In genomic region chr2:191866675-191867506, GRCh38 we compare ENCODE assay signal across 8 cellular contexts. TPM values are rescaled to one million over a fixed set of nuclear protein-coding genes. Genes with fewer than 3 reads are reported as not detected.
A peak's percentile ranks its signal among the peaks of the same experiment; 100 is the strongest.
DNase-seq lines count a peak whose midpoint lies in the region; ATAC-seq and TF ChIP-seq lines count a peak whose summit lies in the region.

No MANE protein-coding gene starts in this region.

- H3K9ac ChIP-seq in SK-N-SH, result peak overlapping the region; percentile 16; the same call in 1 of the 2 replicates

- peak; percentile 92 for DNase-seq in COLO829 (ENCODE audit: low spot score)
- DNase-seq in SK-N-SH, result no peak
- DNase-seq in fibroblast of villous mesenchyme (ENCODE audit: low read depth), result peak; percentile 95
- peak; percentile 43 for DNase-seq in pons (ENCODE audit: low spot score)
- no peak for DNase-seq in AML-193 (lab: John Stamatoyannopoulos, UW)
- DNase-seq in T-helper 2 cell treated with Interferon-gamma antibody and Interleukin-4, amounts not matched to agents 5 μg/mL and 100 μg/mL, for 36 hours (ENCODE audit: low spot score), result no peak
- DNase-seq in activated gamma-delta T cell treated with Interleukin-2 at 50 U/mL for 16 hours, result no peak

- no peak overlapping the region for H3K4me3 Mint-ChIP-seq in T-helper 2 cell treated with Interferon-gamma antibody and Interleukin-4, amounts not matched to agents 5 μg/mL and 100 μg/mL, for 36 hours

- H3K27ac Mint-ChIP-seq in T-helper 2 cell treated with Interferon-gamma antibody and Interleukin-4, amounts not matched to agents 5 μg/mL and 100 μg/mL, for 36 hours, result no peak overlapping the region

- peak overlapping the region; percentile 64; the same call in 1 of the 2 replicates for H2AFZ ChIP-seq in SK-N-SH (ENCODE audit: low read depth)

- no peaks in the 10 kb centered on the region for H3K36me3 Mint-ChIP-seq in T-helper 2 cell treated with Interferon-gamma antibody and Interleukin-4, amounts not matched to agents 5 μg/mL and 100 μg/mL, for 36 hours (ENCODE audit: low read depth)

- peaks cover 0 to 17% of the 10 kb centered on the region in 2 experiments; a peak in 2 of 4 replicates for H3K4me1 ChIP-seq in SK-N-SH (ENCODE audit: control insufficient read depth in 1 of 2, insufficient read depth in 2 of 2, low read depth in 1 of 2, low read length in 1 of 2)

- CTCF ChIA-PET in SK-N-SH (lab: Yijun Ruan, JAX), result interaction anchor here (1.0 kb wide), 1 partner anchor 296 kb away, joined by 4 read pairs; no protein-coding TSS in a partner anchor

- H3K9me3 Mint-ChIP-seq in T-helper 2 cell treated with Interferon-gamma antibody and Interleukin-4, amounts not matched to agents 5 μg/mL and 100 μg/mL, for 36 hours, result no peaks in the 10 kb centered on the region

- no peaks in the 10 kb centered on the region for H3K79me2 ChIP-seq in SK-N-SH (ENCODE audit: insufficient read depth)

- WGBS in SK-N-SH (ENCODE audit: low lambda C conversion rate), result 33% methylated on average over 7 of the region's 7 CpGs

- peak; percentile 54 to 90 for TF ChIP-seq EP300 in SK-N-SH (IDR thresholded peaks at IDR 0.05; ENCODE audit: borderline replicate concordance in 1 of 2, low read depth in 1 of 2, low read length in 1 of 2)

- peaks cover 5% of the 10 kb centered on the region for H3K27me3 Mint-ChIP-seq in T-helper 2 cell treated with Interferon-gamma antibody and Interleukin-4, amounts not matched to agents 5 μg/mL and 100 μg/mL, for 36 hours (ENCODE audit: low read depth)

- H3K4me3 ChIP-seq in SK-N-SH (ENCODE audit: low read depth in 2 of 2, low read length in 1 of 2), result no peak overlapping the region
- no peak overlapping the region for H3K4me3 ChIP-seq in fibroblast of villous mesenchyme (ENCODE audit: low read depth, low read length)

- no peaks in the 10 kb centered on the region for H4K20me1 ChIP-seq in SK-N-SH (ENCODE audit: insufficient read depth)

- H3F3A ChIP-seq in SK-N-SH (replicated peaks; ENCODE audit: insufficient read depth), result peaks cover 8% of the 10 kb centered on the region

- no peak for ATAC-seq in HG03571 (IDR thresholded peaks at IDR 0.05; ENCODE audit: unreplicated experiment)

- peak overlapping the region; percentile 34; the same call in 1 of the 2 replicates for H3K4me2 ChIP-seq in SK-N-SH

- H3K9me3 ChIP-seq in SK-N-SH, result no peaks in the 10 kb centered on the region

- TF ChIP-seq CTCF in SK-N-SH (IDR thresholded peaks at IDR 0.05), result no peak
- TF ChIP-seq CTCF in fibroblast of villous mesenchyme (IDR thresholded peaks at IDR 0.05; ENCODE audit: insufficient read depth, low read depth, low read length), result no peak

- H3K9me2 ChIP-seq in SK-N-SH, result no peaks in the 10 kb centered on the region

- peak overlapping the region; percentile 82 to 85 for H3K27ac ChIP-seq in SK-N-SH (ENCODE audit: low read depth in 2 of 2, low read length in 1 of 2)

- H3K27me3 ChIP-seq in SK-N-SH (ENCODE audit: insufficient read depth), result no peaks in the 10 kb centered on the region

- TF ChIP-seq RAD21 in SK-N-SH (IDR thresholded peaks at IDR 0.05; ENCODE audit: low read length), result no peak

- H3K36me3 ChIP-seq in SK-N-SH (replicated peaks in 1 of 2; ENCODE audit: control insufficient read depth in 1 of 2, insufficient read depth in 2 of 2, low read length in 1 of 2), result no peaks in the 10 kb centered on the region

- POLR2A ChIA-PET in SK-N-SH (lab: Yijun Ruan, JAX), result no interaction called here

- H3K4me1 Mint-ChIP-seq in T-helper 2 cell treated with Interferon-gamma antibody and Interleukin-4, amounts not matched to agents 5 μg/mL and 100 μg/mL, for 36 hours (ENCODE audit: low read depth), result no peaks in the 10 kb centered on the region

TF ChIP-seq in SK-N-SH, 30 proteins besides CTCF, POLR2A, EP300 and RAD21 (continues in another document):
- peak; percentile 73; the same call in 1 of the 2 replicates for TF ChIP-seq FOXM1 (IDR thresholded peaks at IDR 0.05; ENCODE audit: low read depth)
- TF ChIP-seq TEAD4 (IDR thresholded peaks at IDR 0.05; ENCODE audit: borderline replicate concordance, insufficient read depth), result peak; percentile 90
- no peak for TF ChIP-seq GATA2 (CRISPR knock-in tag; IDR thresholded peaks at IDR 0.05)
- no peak for TF ChIP-seq FOXJ3 (CRISPR knock-in tag; IDR thresholded peaks at IDR 0.05)
- TF ChIP-seq RFX5 (IDR thresholded peaks at IDR 0.05; ENCODE audit: low read length), result no peak
- 0 out of 2 replicates have a peak, but pooled peaks have one; percentile 29 for TF ChIP-seq REST (IDR thresholded peaks at IDR 0.05; ENCODE audit: low read depth, low read length)
- no peak for TF ChIP-seq EZH2phosphoT487 (IDR thresholded peaks at IDR 0.05; ENCODE audit: borderline replicate concordance, low read depth)
- TF ChIP-seq USF1 (IDR thresholded peaks at IDR 0.05; ENCODE audit: borderline replicate concordance, low read depth), result no peak
- no peak for TF ChIP-seq RCOR1 (IDR thresholded peaks at IDR 0.05; ENCODE audit: low read length)
- TF ChIP-seq MAX (IDR thresholded peaks at IDR 0.05; ENCODE audit: low read depth), result peak; percentile 88
- peak; percentile 46; the same call in 1 of the 2 replicates for TF ChIP-seq MEF2A (IDR thresholded peaks at IDR 0.05; ENCODE audit: borderline replicate concordance, low read depth)
- peak; percentile 72 for TF ChIP-seq ELF1 (IDR thresholded peaks at IDR 0.05)
- TF ChIP-seq POLR2AphosphoS5 (IDR thresholded peaks at IDR 0.05; ENCODE audit: low read depth, low read length), result peak; percentile 60; the same call in 1 of the 2 replicates
- TF ChIP-seq NRF1 (IDR thresholded peaks at IDR 0.05; ENCODE audit: low read depth, low read length), result no peak
- TF ChIP-seq NFIC (IDR thresholded peaks at IDR 0.05; ENCODE audit: borderline replicate concordance), result peak; percentile 75
- TF ChIP-seq JUND (IDR thresholded peaks at IDR 0.05), result peak; percentile 89
- TF ChIP-seq TCF12 (IDR thresholded peaks at IDR 0.05), result peak; percentile 89
- TF ChIP-seq MXI1 (IDR thresholded peaks at IDR 0.05; ENCODE audit: low read depth, low read length), result no peak
- TF ChIP-seq TAF1 (IDR thresholded peaks at IDR 0.05; ENCODE audit: borderline replicate concordance, low read depth, low read length), result 0 out of 2 replicates have a peak, but pooled peaks have one; percentile 31
- peak; percentile 91 for TF ChIP-seq FOSL2 (IDR thresholded peaks at IDR 0.05; ENCODE audit: borderline replicate concordance, low read depth)
- no peak for TF ChIP-seq CHD2 (IDR thresholded peaks at IDR 0.05; ENCODE audit: low read length, partially characterized antibody)
- TF ChIP-seq PBX3 (IDR thresholded peaks at IDR 0.05), result peak; percentile 69
- TF ChIP-seq SMC3 (IDR thresholded peaks at IDR 0.05; ENCODE audit: low read depth, low read length), result no peak
- peak; percentile 98 for TF ChIP-seq RXRA (IDR thresholded peaks at IDR 0.05; ENCODE audit: borderline replicate concordance, low read depth)

RNA-seq across cellular contexts. Expression of gene CAVIN2, which starts 20.0 kb away (rescaled TPM):
- 1.5 and 1.7 TPM in 2 replicates for polyA plus RNA-seq in SK-N-SH (2012; rRNA removed)
- 1.4 and 1.7 TPM in 2 replicates for polyA plus RNA-seq in SK-N-SH (2012; cell fraction: cytosol; rRNA removed)
- polyA plus RNA-seq in SK-N-SH (2012; cell fraction: nucleus; rRNA removed), result 1.2 and 1.5 TPM in 2 replicates
- total RNA-seq in fibroblast of villous mesenchyme, result 8.4 and 21.6 TPM in 2 replicates

Comparison
In these comparisons a context has a peak if more than half of its experiments do, and no peak if none do; other contexts are left out.
1. DNase-seq: peak in COLO829 (single experiment), fibroblast of villous mesenchyme (single experiment) and pons (single experiment); none in SK-N-SH (single experiment), AML-193 (0 of 2), T-helper 2 cell treated with Interferon-gamma antibody and Interleukin-4, amounts not matched to agents 5 μg/mL and 100 μg/mL, for 36 hours (single experiment) and activated gamma-delta T cell treated with Interleukin-2 at 50 U/mL for 16 hours (single experiment).